Comparison of ENCODE assay signal across 9 cellular contexts in the genomic region with DNA sequence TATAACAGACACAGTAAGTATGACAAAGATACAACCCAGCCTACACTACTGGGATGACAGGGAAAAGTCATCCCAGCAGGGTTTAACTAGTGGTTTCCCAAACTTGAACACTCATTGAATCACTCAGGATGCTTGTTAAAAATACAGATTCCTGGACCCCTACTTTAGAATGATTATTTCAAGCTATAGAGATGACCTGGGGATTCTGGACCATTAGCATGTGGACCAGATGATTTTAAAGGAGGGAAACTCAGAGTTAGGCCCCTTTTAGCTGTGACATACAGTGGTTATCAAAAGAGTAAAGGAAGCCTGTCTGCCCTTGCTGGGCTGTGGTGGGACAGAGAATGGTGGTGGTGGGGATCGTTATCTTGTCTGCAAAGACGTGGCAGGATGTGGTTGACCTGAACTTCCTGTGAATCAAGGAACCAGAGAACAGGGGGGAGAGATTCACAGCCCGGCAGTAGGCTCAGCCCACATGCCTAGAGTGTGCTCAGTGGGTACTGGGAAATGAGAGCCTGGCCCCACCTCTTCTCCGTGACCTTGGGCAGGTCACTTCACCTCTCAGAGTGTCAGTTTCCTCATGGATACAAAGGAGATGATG.
DNase-seq lines count a peak whose midpoint lies in the region; ATAC-seq, FAIRE-seq and TF ChIP-seq lines count a peak whose summit lies in the region.
"Had no signal": no experiment of that assay in that cellular context is flagged by ENCODE, and none has a peak within 500 bp of the region (broad histone marks: within the 10 kb centered on the region; RNA-seq: fewer than 3 reads in every experiment).

No MANE protein-coding gene starts in this region.

- H3K4me1 Mint-ChIP-seq in CD8-positive, alpha-beta T cell (ENCODE audit: low read depth): peaks cover 90% of the 10 kb centered on the region

- FAIRE-seq in K562 (lab: Jason Lieb, UNC) (no peak), small intestine (lab: Jason Lieb, UNC) (no peak)
- FAIRE-seq: colon had no signal

- CTCF ChIA-PET in CD8-positive, alpha-beta T cell (lab: Charles Lee): interaction anchor here (1.2 to 1.8 kb wide), 4 partner anchors 30 to 708 kb away, joined by 3 to 6 read pairs (median 4); no protein-coding TSS in a partner anchor
- CTCF ChIA-PET in K562 (lab: Yijun Ruan, JAX; ENCODE audit: low intra/inter-chr PET ratio): no interaction called here

- H3K27me3 Mint-ChIP-seq in CD8-positive, alpha-beta T cell (ENCODE audit: low read depth): no peaks in the 10 kb centered on the region

- H3K4me2 ChIP-seq in K562 (ENCODE audit: insufficient read depth, low read length): no peak overlapping the region

- no TSS peak for BruUV-seq in K562 (replicated peaks; lab: Mats Ljungman, UMichigan)

- no peaks in the 10 kb centered on the region for H3K9me3 Mint-ChIP-seq in CD8-positive, alpha-beta T cell

- no peaks in the 10 kb centered on the region for H4K20me1 ChIP-seq in K562 (replicated peaks; ENCODE audit: control insufficient read depth, insufficient read depth, low read length)

- peak; percentile 64 to 96 (median 82) for DNase-seq in CD8-positive, alpha-beta T cell
- DNase-seq in UCSD-AML1 (lab: John Stamatoyannopoulos, UW; ENCODE audit: unreplicated experiment) (peak; percentile 71), K562 (ENCODE audit: extremely low read depth in 1 of 4, low spot score in 3 of 4) (peak in 1 of 4 experiments; percentile 4), small intestine (peak; percentile 70), NCI-H524 (lab: John Stamatoyannopoulos, UW) (no peak), NCI-H2107 (lab: John Stamatoyannopoulos, UW) (no peak), NCI-H1417 treated with DMSO at 0.1 percent for 48 hours (lab: John Stamatoyannopoulos, UW) (no peak)

- TF ChIP-seq POLR2A in K562 (conservative IDR thresholded peaks at IDR 0.05): no peak

- POLR2A ChIA-PET in CD8-positive, alpha-beta T cell (lab: Charles Lee): interaction anchor here (0.7 to 5.2 kb wide), 8 partner anchors 10 to 339 kb away, joined by 3 to 66 read pairs (median 4); partner anchors contain the start of gene TLE3
- POLR2A ChIA-PET in K562 (lab: Yijun Ruan, JAX): no interaction called here

- ATAC-seq in CD8-positive, alpha-beta T cell: peak; percentile 63
- ATAC-seq in HG03460 (IDR thresholded peaks at IDR 0.05; ENCODE audit: unreplicated experiment) (peak; percentile 38), K562 (no peak)

- H3K79me2 ChIP-seq in K562 (ENCODE audit: control insufficient read depth, insufficient read depth, low read length): no peaks in the 10 kb centered on the region

- H3K4me3 ChIP-seq in CD8-positive, alpha-beta T cell (ENCODE audit: low read depth, low read length): peak overlapping the region; percentile 21
- H3K4me3 ChIP-seq in K562: no peak overlapping the region
- H3K4me3 ChIP-seq in small intestine (ENCODE audit: low read depth in 1 of 2, low read length in 2 of 2): no peak overlapping the region

- H3K36me3 ChIP-seq in CD8-positive, alpha-beta T cell (ENCODE audit: insufficient read depth, low read length): no peaks in the 10 kb centered on the region
- H3K36me3 ChIP-seq in K562 (ENCODE audit: control insufficient read depth, insufficient read depth, low read length): no peaks in the 10 kb centered on the region
- no peaks in the 10 kb centered on the region for H3K36me3 ChIP-seq in small intestine (ENCODE audit: control insufficient read depth in 2 of 2, insufficient read depth in 2 of 2, low read length in 2 of 2)

- TF ChIP-seq RAD21 in K562 (CRISPR knock-in tag; conservative IDR thresholded peaks at IDR 0.05 in 1 of 2, IDR thresholded peaks at IDR 0.05 in 1 of 2): no peak

- peak overlapping the region; percentile 40 for H3K4me3 Mint-ChIP-seq in CD8-positive, alpha-beta T cell

- in situ Hi-C loops in K562 (cut with MboI): no loop called here

- no peak overlapping the region for H3K9ac ChIP-seq in K562 (ENCODE audit: insufficient read depth in 1 of 2, low read depth in 2 of 2, low read length in 2 of 2)

- no peak for TF ChIP-seq CTCF in CD8-positive, alpha-beta T cell (IDR thresholded peaks at IDR 0.05)
- no peak for TF ChIP-seq CTCF in K562 (IDR thresholded peaks at IDR 0.05 in 2 of 3, conservative IDR thresholded peaks at IDR 0.05 in 1 of 3; ENCODE audit: insufficient read depth in 2 of 3, low read depth in 1 of 3, low read length in 3 of 3)

- H2AFZ ChIP-seq in K562 (ENCODE audit: low read depth, low read length): no peak overlapping the region

- peaks cover 81% of the 10 kb centered on the region for H3K4me1 ChIP-seq in CD8-positive, alpha-beta T cell (ENCODE audit: insufficient read depth, low read length)
- no peaks in the 10 kb centered on the region; a peak in 1 of 5 replicates for H3K4me1 ChIP-seq in K562 (replicated peaks in 1 of 2; ENCODE audit: control insufficient read depth in 2 of 2, insufficient read depth in 2 of 2, low read length in 2 of 2)
- peaks cover 0 to 2% of the 10 kb centered on the region in 2 donors for H3K4me1 ChIP-seq in small intestine (ENCODE audit: control insufficient read depth in 2 of 2, insufficient read depth in 1 of 2, low read depth in 1 of 2, low read length in 1 of 2)

- peak overlapping the region; percentile 83 for H3K27ac Mint-ChIP-seq in CD8-positive, alpha-beta T cell

- H3K27ac ChIP-seq in CD8-positive, alpha-beta T cell (ENCODE audit: low read depth, low read length): peak overlapping the region; percentile 10
- H3K27ac ChIP-seq in K562 (ENCODE audit: extremely low read depth, low read depth, low read length) (no peak overlapping the region), small intestine (ENCODE audit: low read depth in 1 of 2, low read length in 1 of 2) (no peak overlapping the region)

- WGBS in K562 (ENCODE audit: insufficient coverage, low coverage, missing lambda C conversion rate): 2% methylated on average over 4 of the region's 4 CpGs
- WGBS in small intestine, 3 donors: 56 to 82% (median 71%) methylated on average over 4 of the region's 4 CpGs

- H3K27me3 ChIP-seq in CD8-positive, alpha-beta T cell (ENCODE audit: insufficient read depth, low read length): no peaks in the 10 kb centered on the region
- H3K27me3 ChIP-seq in K562 (ENCODE audit: control insufficient read depth in 2 of 2, insufficient read depth in 2 of 2, low read length in 2 of 2): no peaks in the 10 kb centered on the region; a peak in 1 of 5 replicates
- H3K27me3 ChIP-seq in small intestine (ENCODE audit: control insufficient read depth in 2 of 2, insufficient read depth in 2 of 2, low read length in 2 of 2): no peaks in the 10 kb centered on the region

- H3K9me1 ChIP-seq in K562 (ENCODE audit: control insufficient read depth, insufficient read depth, low read length): no peaks in the 10 kb centered on the region

- no peaks in the 10 kb centered on the region for H3K9me3 ChIP-seq in CD8-positive, alpha-beta T cell (ENCODE audit: low read length)
- no peaks in the 10 kb centered on the region for H3K9me3 ChIP-seq in K562 (replicated peaks; ENCODE audit: control insufficient read depth, insufficient read depth, low read depth, low read length)
- H3K9me3 ChIP-seq in small intestine (ENCODE audit: control insufficient read depth, low read depth): no peaks in the 10 kb centered on the region

- no peak for TF ChIP-seq EP300 in K562 (IDR thresholded peaks at IDR 0.05; ENCODE audit: low read length)

- no peaks in the 10 kb centered on the region for H3K36me3 Mint-ChIP-seq in CD8-positive, alpha-beta T cell

- intact Hi-C loops in CD8-positive, alpha-beta T cell (cut with DNase I, micrococcal nuclease): loop anchor here (1.0 to 10.0 kb wide), 12 partner anchors 30 to 913 kb away; partner anchors contain the start of gene TLE3 (in 1 of the 2)
- intact Hi-C loops in K562 (cut with micrococcal nuclease): no loop called here

TF ChIP-seq in K562, 482 proteins besides CTCF, POLR2A, EP300 and RAD21 (continues in another document):
- TF ChIP-seq HMBOX1 (IDR thresholded peaks at IDR 0.05): peak; percentile 47; the same call in 1 of the 2 replicates
- 0 out of 2 replicates have a peak, but pooled peaks have one; percentile 49 for TF ChIP-seq ZNF175 (CRISPR knock-in tag; IDR thresholded peaks at IDR 0.05; ENCODE audit: low read depth)
- TF ChIP-seq ZNF766 (CRISPR knock-in tag; conservative IDR thresholded peaks at IDR 0.05): 0 out of 2 replicates have a peak, but pooled peaks have one; percentile 41
- no peak for TF ChIP-seq TEAD4 (IDR thresholded peaks at IDR 0.05; ENCODE audit: low read length)
- TF ChIP-seq TEAD4 (CRISPR knock-in tag; IDR thresholded peaks at IDR 0.05; ENCODE audit: borderline replicate concordance): no peak
- TF ChIP-seq L3MBTL2 (IDR thresholded peaks at IDR 0.05): peak; percentile 23; the same call in 1 of the 2 replicates
- no peak for TF ChIP-seq SREBF2 (CRISPR knock-in tag; IDR thresholded peaks at IDR 0.05)
- no peak for TF ChIP-seq POLR3G (IDR thresholded peaks at IDR 0.05; ENCODE audit: extremely low read depth, insufficient read length, insufficient replicate concordance)
- TF ChIP-seq, protein P1, sequence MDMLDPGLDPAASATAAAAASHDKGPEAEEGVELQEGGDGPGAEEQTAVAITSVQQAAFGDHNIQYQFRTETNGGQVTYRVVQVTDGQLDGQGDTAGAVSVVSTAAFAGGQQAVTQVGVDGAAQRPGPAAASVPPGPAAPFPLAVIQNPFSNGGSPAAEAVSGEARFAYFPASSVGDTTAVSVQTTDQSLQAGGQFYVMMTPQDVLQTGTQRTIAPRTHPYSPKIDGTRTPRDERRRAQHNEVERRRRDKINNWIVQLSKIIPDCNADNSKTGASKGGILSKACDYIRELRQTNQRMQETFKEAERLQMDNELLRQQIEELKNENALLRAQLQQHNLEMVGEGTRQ (CRISPR knock-in tag; IDR thresholded peaks at IDR 0.05): no peak
- peak; percentile 61; the same call in 1 of the 2 replicates for TF ChIP-seq ESRRA (IDR thresholded peaks at IDR 0.05; ENCODE audit: borderline replicate concordance, low read depth)
- no peak for TF ChIP-seq IRF2 (CRISPR knock-in tag; IDR thresholded peaks at IDR 0.05)

Comparison
In these comparisons a context has a peak if more than half of its experiments do, and no peak if none do; other contexts are left out.
1. DNase-seq: peak in CD8-positive, alpha-beta T cell (7 of 7), UCSD-AML1 (single experiment) and small intestine (single experiment); none in NCI-H524 (0 of 2), NCI-H2107 (single experiment) and NCI-H1417 treated with DMSO at 0.1 percent for 48 hours (single experiment).